Comparison of ENCODE assay signal across 9 cellular contexts in the genomic region with DNA sequence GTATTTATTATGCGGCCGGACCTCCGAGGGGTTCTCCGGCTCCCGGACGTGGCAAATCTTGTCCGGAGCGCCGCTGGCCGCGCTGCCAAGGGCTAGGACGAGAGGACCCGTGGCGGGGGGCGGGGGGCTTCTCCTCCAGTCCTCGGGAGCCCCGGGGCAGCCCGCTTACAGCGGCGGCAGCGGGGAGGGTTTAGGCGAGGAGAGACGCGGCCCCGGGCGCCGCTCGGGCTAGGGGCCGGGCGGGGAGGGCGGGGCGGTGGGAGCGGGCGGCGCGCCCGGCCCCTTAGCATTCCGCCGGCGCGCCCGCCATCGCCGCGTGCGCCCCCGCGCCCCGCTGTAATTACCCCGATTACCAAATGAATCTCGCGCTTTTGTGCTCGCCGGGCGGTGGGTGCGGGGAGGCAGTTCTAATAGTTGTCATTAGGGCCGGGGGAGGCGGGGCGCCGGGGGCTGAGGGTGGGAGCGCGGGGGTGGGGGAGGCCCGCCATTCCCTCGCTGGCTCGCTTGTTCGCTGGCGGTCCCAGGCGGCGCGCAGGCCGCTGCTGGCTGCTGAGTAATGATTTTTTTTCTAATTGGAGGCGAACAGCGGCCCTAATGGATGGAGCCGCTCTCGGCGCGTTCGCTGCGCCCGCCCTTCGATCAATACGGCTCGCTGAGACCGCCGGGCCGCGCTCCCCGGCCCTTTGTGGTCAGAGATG.
DNase-seq lines count a peak whose midpoint lies in the region; ATAC-seq, FAIRE-seq and TF ChIP-seq lines count a peak whose summit lies in the region.
"Had no signal": no experiment of that assay in that cellular context is flagged by ENCODE, and none has a peak within 500 bp of the region (broad histone marks: within the 10 kb centered on the region; RNA-seq: fewer than 3 reads in every experiment).

No MANE protein-coding gene starts in this region.

- peak overlapping the region; percentile 86 for H3K4me3 Mint-ChIP-seq in natural killer cell

- peak overlapping the region; percentile 47 for H3K4me3 ChIP-seq in GM06990 (replicated peaks; ENCODE audit: low read depth, low read length)
- H3K4me3 ChIP-seq in choroid plexus epithelial cell (ENCODE audit: low read depth, low read length) = peak overlapping the region; percentile 50
- peak overlapping the region; percentile 34 to 56 for H3K4me3 ChIP-seq in vagina
- peak overlapping the region in 1 of 2 donors; percentile 45 for H3K4me3 ChIP-seq in small intestine (ENCODE audit: low read depth in 1 of 2, low read length in 2 of 2)
- H3K4me3 ChIP-seq: K562 had no signal

- peaks cover 28 to 38% of the 10 kb centered on the region in 2 donors for H3K27me3 Mint-ChIP-seq in natural killer cell (ENCODE audit: low read depth in 2 of 2)

- TF ChIP-seq POLR2A in vagina (IDR thresholded peaks at IDR 0.05) = no peak

- no peaks in the 10 kb centered on the region for H3K36me3 ChIP-seq in GM06990 (ENCODE audit: control insufficient read depth, insufficient read depth, low read length)
- no peaks in the 10 kb centered on the region for H3K36me3 ChIP-seq in vagina
- H3K36me3 ChIP-seq in small intestine (ENCODE audit: control insufficient read depth in 2 of 2, insufficient read depth in 2 of 2, low read length in 2 of 2) = no peaks in the 10 kb centered on the region

- ATAC-seq in natural killer cell (peak in 2 of 3 donors; percentile 46 to 47), GM19351 (IDR thresholded peaks at IDR 0.05; ENCODE audit: unreplicated experiment) (no peak)
- ATAC-seq: K562 had no signal

- TF ChIP-seq CTCF in GM06990 (IDR thresholded peaks at IDR 0.05; ENCODE audit: insufficient read depth, low read length, poor library complexity, severe bottlenecking) (no peak), choroid plexus epithelial cell (conservative IDR thresholded peaks at IDR 0.05; ENCODE audit: low read depth, low read length) (no peak), natural killer cell (IDR thresholded peaks at IDR 0.05) (no peak), vagina (IDR thresholded peaks at IDR 0.05) (no peak)

- H3K9me3 ChIP-seq in vagina (no peaks in the 10 kb centered on the region), small intestine (ENCODE audit: control insufficient read depth, low read depth) (no peaks in the 10 kb centered on the region)

- DNase-seq in GM06990 (ENCODE audit: extremely low read depth, insufficient read length) (no peak), NCI-H748 treated with DMSO at 0.1 percent for 48 hours (lab: John Stamatoyannopoulos, UW) (peak; percentile 40), choroid plexus epithelial cell (ENCODE audit: low read depth) (no peak), natural killer cell (no peak), vagina (ENCODE audit: extremely low spot score in 2 of 2) (no peak), small intestine (no peak)
- DNase-seq in activated CD4-positive, CD25-positive, alpha-beta regulatory T cell (lab: John Stamatoyannopoulos, UW) = no peak

- H3K9me3 Mint-ChIP-seq in natural killer cell = no peaks in the 10 kb centered on the region

- 1 to 31% (median 10%) methylated on average over 22 to 88 of the region's 88 CpGs for WGBS in small intestine, 3 donors

- no peaks in the 10 kb centered on the region for H3K36me3 Mint-ChIP-seq in natural killer cell

- intact Hi-C loops in natural killer cell (cut with micrococcal nuclease) = no loop called here
- intact Hi-C loops in vagina (cut with DNase I) = no loop called here

- peaks cover 9% of the 10 kb centered on the region in 2 donors for H3K4me1 Mint-ChIP-seq in natural killer cell

- H3K27me3 ChIP-seq in GM06990 (replicated peaks; ENCODE audit: control insufficient read depth, insufficient read depth, low read length) = no peaks in the 10 kb centered on the region; the same call in 1 of the 2 replicates
- H3K27me3 ChIP-seq in vagina = no peaks in the 10 kb centered on the region
- H3K27me3 ChIP-seq in small intestine (ENCODE audit: control insufficient read depth in 2 of 2, insufficient read depth in 2 of 2, low read length in 2 of 2) = peaks cover 0 to 4% of the 10 kb centered on the region in 2 donors

- H3K27ac ChIP-seq in vagina = no peak overlapping the region
- no peak overlapping the region for H3K27ac ChIP-seq in small intestine (ENCODE audit: low read depth in 1 of 2, low read length in 1 of 2)

- no peak for FAIRE-seq in small intestine (lab: Jason Lieb, UNC)
- FAIRE-seq: K562 had no signal

- H3K27ac Mint-ChIP-seq in natural killer cell = no peak overlapping the region

- H3K4me1 ChIP-seq in vagina = peaks cover 8% of the 10 kb centered on the region
- H3K4me1 ChIP-seq in small intestine (ENCODE audit: control insufficient read depth in 2 of 2, insufficient read depth in 1 of 2, low read depth in 1 of 2, low read length in 1 of 2) = no peaks in the 10 kb centered on the region
